8 cellular contexts compared by ENCODE assay signal in genomic region chr1:205631727-205632373, GRCh38. TPM values are rescaled to one million over a fixed set of nuclear protein-coding genes. Genes with fewer than 3 reads are reported as not detected.
DNase-seq lines count a peak whose midpoint lies in the region; ATAC-seq and TF ChIP-seq lines count a peak whose summit lies in the region.

TSS of gene ELK4 (minus strand) at chr1:205632011. CDS start at chr1:205623882, 8,129 bp downstream.

- peak within 1 kb of the TSS; percentile 95 to 97 for H3K27ac ChIP-seq in mucosa of rectum (ENCODE audit: low read depth in 2 of 2, low read length in 2 of 2)

- H3K9ac ChIP-seq in mucosa of rectum (ENCODE audit: low read depth in 1 of 2, low read length in 2 of 2), result peak within 1 kb of the TSS; percentile 89 to 91

- TF ChIP-seq EP300 in Ishikawa (IDR thresholded peaks at IDR 0.05; ENCODE audit: borderline replicate concordance), result no peak

- H3K36me3 ChIP-seq in mucosa of rectum (ENCODE audit: control insufficient read depth in 2 of 2, insufficient read depth in 2 of 2, low read length in 2 of 2), result peaks cover 0 to 6% of the 10 kb centered on the region in 2 donors

- H3K4me1 ChIP-seq in mucosa of rectum (ENCODE audit: control insufficient read depth in 2 of 2, insufficient read depth in 2 of 2, low read length in 2 of 2), result peaks cover 16 to 18% of the 10 kb centered on the region in 2 donors

- peak; percentile 77 for ATAC-seq in GM21529 (IDR thresholded peaks at IDR 0.05; ENCODE audit: unreplicated experiment)

- TF ChIP-seq CTCF in epithelial cell of proximal tubule (conservative IDR thresholded peaks at IDR 0.05; ENCODE audit: low read depth, low read length), result peak; percentile 72

- DNase-seq in DMS153 (lab: John Stamatoyannopoulos, UW), result peak; percentile 99
- DNase-seq in OCI-M2 (lab: John Stamatoyannopoulos, UW; ENCODE audit: unreplicated experiment), result peak; percentile 75
- DNase-seq in activated T-cell treated with anti-CD3 and anti-CD28 coated beads for 48 hours (ENCODE audit: low read depth), result peak; percentile 99
- DNase-seq in epithelial cell of proximal tubule (ENCODE audit: low read depth), result peak; percentile 66
- DNase-seq in stimulated activated CD8-positive, alpha-beta memory T cell treated with anti-CD3 and anti-CD28 coated beads, Interleukin-4, amount 100 ng/mL, for 48 hours, result peak; percentile 100

- H3K4me3 ChIP-seq in epithelial cell of proximal tubule (ENCODE audit: low read depth, low read length) (peak within 1 kb of the TSS; percentile 76), mucosa of rectum (ENCODE audit: low read length in 2 of 2) (peak within 1 kb of the TSS; percentile 84 to 89)

- no peaks in the 10 kb centered on the region for H3K27me3 ChIP-seq in mucosa of rectum (ENCODE audit: control insufficient read depth in 2 of 2, insufficient read depth in 2 of 2, low read length in 2 of 2)

- TF ChIP-seq RAD21 in Ishikawa (IDR thresholded peaks at IDR 0.05; ENCODE audit: low read depth), result peak; percentile 63

- no peaks in the 10 kb centered on the region for H3K9me3 ChIP-seq in mucosa of rectum (ENCODE audit: control insufficient read depth in 2 of 2, low read length in 2 of 2)

TF ChIP-seq in Ishikawa, 13 proteins besides CTCF, POLR2A, EP300 and RAD21:
- peak; percentile 20; the same call in 1 of the 2 replicates for TF ChIP-seq NFIC (IDR thresholded peaks at IDR 0.05)
- peak; percentile 55; the same call in 1 of the 2 replicates for TF ChIP-seq EGR1 (IDR thresholded peaks at IDR 0.05)
- TF ChIP-seq REST (IDR thresholded peaks at IDR 0.05; ENCODE audit: low read depth), result no peak
- no peak for TF ChIP-seq CEBPB (IDR thresholded peaks at IDR 0.05)
- 0 out of 2 replicates have a peak, but pooled peaks have one; percentile 2 for TF ChIP-seq TEAD4 (IDR thresholded peaks at IDR 0.05)
- peak; percentile 78 for TF ChIP-seq TAF1 (IDR thresholded peaks at IDR 0.05; ENCODE audit: low read depth)
- TF ChIP-seq FOXM1 (IDR thresholded peaks at IDR 0.05; ENCODE audit: borderline replicate concordance, low read depth), result no peak
- TF ChIP-seq USF1 (IDR thresholded peaks at IDR 0.05), result no peak; the same call in 1 of the 2 replicates
- TF ChIP-seq CREB1 (IDR thresholded peaks at IDR 0.05; ENCODE audit: low read depth), result peak; percentile 86
- TF ChIP-seq MAX (IDR thresholded peaks at IDR 0.05), result peak; percentile 16; the same call in 1 of the 2 replicates
- peak; percentile 70; the same call in 1 of the 2 replicates for TF ChIP-seq ZBTB7A (IDR thresholded peaks at IDR 0.05; ENCODE audit: low read depth)
- TF ChIP-seq TCF12 (IDR thresholded peaks at IDR 0.05; ENCODE audit: low read depth), result peak; percentile 16; the same call in 1 of the 2 replicates
- 0 out of 2 replicates have a peak, but pooled peaks have one; percentile 29 for TF ChIP-seq YY1 (IDR thresholded peaks at IDR 0.05; ENCODE audit: low read depth)

RNA-seq across cellular contexts. Expression of gene ELK4, which starts in this region (rescaled TPM):
- total RNA-seq in epithelial cell of proximal tubule, result 12.0 and 12.8 TPM in 2 replicates

Comparison
In these comparisons a context has a peak if more than half of its experiments do, and no peak if none do; other contexts are left out.
1. Peak in every context shown above with its lines: DNase-seq, ATAC-seq, H3K4me3 ChIP-seq and H3K27ac ChIP-seq.